Comparison of ENCODE assay signal across 8 cellular contexts in the genomic region with DNA sequence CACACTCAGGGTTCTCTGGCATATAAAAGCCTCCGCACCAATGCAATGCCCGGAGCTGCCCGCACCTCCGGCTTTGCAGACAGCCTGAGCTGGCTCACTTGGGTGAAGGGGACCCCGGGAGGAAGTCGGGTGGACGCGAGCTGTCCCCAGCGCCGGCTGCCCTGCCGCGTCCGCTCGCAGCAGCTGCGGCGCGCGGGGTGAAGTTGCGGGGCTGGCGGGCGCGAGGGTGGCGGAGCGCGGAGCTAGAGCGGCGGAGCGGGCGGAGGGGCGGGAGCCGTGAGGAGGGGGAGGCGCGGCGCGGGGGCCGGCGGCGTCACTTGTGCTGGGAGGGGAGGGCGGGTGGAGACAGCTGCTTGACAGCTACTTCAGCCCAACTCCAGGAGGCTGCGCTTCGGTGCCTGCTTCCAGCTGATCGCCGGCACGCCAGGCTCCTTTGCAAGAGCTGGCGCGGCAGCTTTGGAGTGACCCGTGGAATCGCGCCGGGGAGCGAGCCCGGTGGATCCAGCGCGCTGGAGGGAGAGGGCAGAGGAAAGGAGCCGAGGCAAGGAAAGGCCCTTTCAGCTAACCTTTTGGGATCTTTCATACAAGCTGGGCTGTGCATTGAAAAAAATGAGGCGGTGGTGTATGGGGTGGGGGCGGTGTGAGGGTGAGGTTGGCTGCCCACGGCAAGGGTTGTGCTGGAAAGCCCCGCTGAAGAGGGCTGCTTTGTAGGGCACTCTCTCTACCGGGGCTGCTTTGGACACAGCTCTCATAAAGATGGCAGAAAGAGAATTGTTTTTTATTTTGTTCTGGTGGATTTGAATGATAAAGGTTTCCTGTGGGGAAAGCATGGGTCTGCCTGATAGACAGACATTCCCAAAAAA. TPM values are rescaled to one million over a fixed set of nuclear protein-coding genes. Genes with fewer than 3 reads are reported as not detected.
DNase-seq lines count a peak whose midpoint lies in the region; ATAC-seq, FAIRE-seq and TF ChIP-seq lines count a peak whose summit lies in the region.

No MANE protein-coding gene starts in this region.

- H3K27ac ChIP-seq in SJCRH30: no peak overlapping the region
- H3K27ac ChIP-seq in hepatocyte: no peak overlapping the region
- H3K27ac ChIP-seq in psoas muscle: peak overlapping the region; percentile 87

- no peak for TF ChIP-seq CTCF in hepatocyte (IDR thresholded peaks at IDR 0.05; ENCODE audit: poor library complexity)
- no peak for TF ChIP-seq CTCF in psoas muscle (IDR thresholded peaks at IDR 0.05)

- H3K79me2 ChIP-seq in hepatocyte: no peaks in the 10 kb centered on the region

- WGBS in hepatocyte (ENCODE audit: low lambda C conversion rate, missing lambda C conversion rate): 2% methylated on average over 40 of the region's 60 CpGs
- WGBS in psoas muscle, 3 donors: 0 to 1% (median 0%) methylated on average over 37 to 60 of the region's 60 CpGs

- H3K36me3 ChIP-seq in SJCRH30 (no peaks in the 10 kb centered on the region), hepatocyte (replicated peaks; ENCODE audit: insufficient read depth, low read depth) (no peaks in the 10 kb centered on the region), psoas muscle (ENCODE audit: insufficient read depth in 1 of 2, low read depth in 1 of 2) (no peaks in the 10 kb centered on the region)

- H3K4me3 ChIP-seq in SJCRH30: peak overlapping the region; percentile 63
- H3K4me3 ChIP-seq in hepatocyte: peak overlapping the region; percentile 89
- peak overlapping the region; percentile 82 for H3K4me3 ChIP-seq in psoas muscle

- H3K9me3 ChIP-seq in SJCRH30 (replicated peaks): no peaks in the 10 kb centered on the region
- no peaks in the 10 kb centered on the region for H3K9me3 ChIP-seq in hepatocyte (ENCODE audit: low read depth)
- no peaks in the 10 kb centered on the region for H3K9me3 ChIP-seq in psoas muscle

- DNase-seq in GM12892 (ENCODE audit: insufficient read length): peak; percentile 33
- DNase-seq in SJCRH30: peak; percentile 60 to 66
- peak in 52 of 58 donors; percentile 25 to 83 (median 54) for DNase-seq in anterior cingulate cortex (lab: John Stamatoyannopoulos, UW)
- DNase-seq in hepatocyte (ENCODE audit: low spot score): peak; percentile 70
- peak; percentile 66 to 90 for DNase-seq in psoas muscle

- no peaks in the 10 kb centered on the region for H4K20me1 ChIP-seq in hepatocyte (ENCODE audit: insufficient read depth, poor library complexity, severe bottlenecking)

- intact Hi-C loops in psoas muscle (cut with DNase I): loop anchor here in 1 of 2 donors (5.0 kb wide), 1 partner anchor 76 kb away; no protein-coding TSS in a partner anchor

- ATAC-seq in HG03342 (IDR thresholded peaks at IDR 0.05; ENCODE audit: unreplicated experiment) (peak; percentile 31), psoas muscle (peak; percentile 78 to 81 (median 79)), GM21360 (IDR thresholded peaks at IDR 0.05; ENCODE audit: unreplicated experiment) (no peak), HG02840 (IDR thresholded peaks at IDR 0.05; ENCODE audit: low FRiP score, unreplicated experiment) (no peak)

- H2AFZ ChIP-seq in hepatocyte: peak overlapping the region; percentile 57

- TF ChIP-seq POLR2A in GM12892 (IDR thresholded peaks at IDR 0.05; ENCODE audit: low read depth, low read length): no peak; the same call in 1 of the 2 replicates

- H3K27me3 ChIP-seq in SJCRH30: no peaks in the 10 kb centered on the region
- peaks cover 32% of the 10 kb centered on the region for H3K27me3 ChIP-seq in hepatocyte
- no peaks in the 10 kb centered on the region for H3K27me3 ChIP-seq in psoas muscle (ENCODE audit: insufficient read depth in 3 of 3, low read length in 2 of 3)

- FAIRE-seq in GM12892 (lab: Jason Lieb, UNC): no peak

- H3K9me2 ChIP-seq in hepatocyte (replicated peaks; ENCODE audit: insufficient read depth): no peaks in the 10 kb centered on the region

- H3K4me1 ChIP-seq in SJCRH30 (peaks cover 13% of the 10 kb centered on the region), hepatocyte (ENCODE audit: insufficient read depth) (peaks cover 18% of the 10 kb centered on the region), psoas muscle (peaks cover 46% of the 10 kb centered on the region)

- peak overlapping the region; percentile 98 for H3K4me2 ChIP-seq in hepatocyte

RNA-seq across cellular contexts. Expression of a gene that starts 24.7 kb away (rescaled TPM):
- polyA plus RNA-seq in GM12892 (2012; ENCODE audit: missing spikeins): 25.6 TPM
- total RNA-seq in SJCRH30 (2014; rRNA removed; shearing (Covaris generic)): 3.0 and 3.9 TPM in 2 replicates
- total RNA-seq in hepatocyte (17.3 and 17.6 TPM in 2 replicates), psoas muscle (10 to 100 TPM in 1 of 4 donors, 1 to 10 TPM in 3; 4.1 to 13.2 (median 7.5) TPM)
- polyA plus RNA-seq in hepatocyte (11.8 and 14.4 TPM in 2 replicates), psoas muscle (10 to 100 TPM in 1 of 3 donors, 1 to 10 TPM in 2; 1.3 to 12.9 (median 5.8) TPM)

Comparison
In these comparisons a context has a peak if more than half of its experiments do, and no peak if none do; other contexts are left out.
1. ATAC-seq: peak in HG03342 (single experiment) and psoas muscle (4 of 4); none in GM21360 (single experiment) and HG02840 (single experiment).
2. Peak in every context shown above with its lines, with median percentiles within 50 percentile points of each other: DNase-seq and H3K4me3 ChIP-seq.